Comparison of ENCODE assay signal across 1 cellular context in genomic region chr16:78609542-78610253, GRCh38.
TF ChIP-seq lines count a peak whose summit lies in the region.

No MANE protein-coding gene starts in this region.

TF ChIP-seq in GM23338, 12 proteins besides CTCF, POLR2A, EP300 and RAD21 (continued from another document):
- TF ChIP-seq ZNF462 (CRISPR knock-in tag; IDR thresholded peaks at IDR 0.05) (no peak), EZH2 (IDR thresholded peaks at IDR 0.05; ENCODE audit: low read depth, unreplicated experiment) (no peak), STAT1 (IDR thresholded peaks at IDR 0.05; ENCODE audit: unreplicated experiment) (no peak), NANOG (IDR thresholded peaks at IDR 0.05; ENCODE audit: borderline replicate concordance) (no peak), CREB1 (CRISPR knock-in tag; IDR thresholded peaks at IDR 0.05; ENCODE audit: low read depth) (no peak), REST (IDR thresholded peaks at IDR 0.05; ENCODE audit: unreplicated experiment) (no peak), EZH2phosphoT487 (IDR thresholded peaks at IDR 0.05; ENCODE audit: unreplicated experiment) (no peak)
TF ChIP-seq in GM23338: peak in this region for 0.
